Comparison of ENCODE assay signal across 21 cellular contexts in the genomic region with DNA sequence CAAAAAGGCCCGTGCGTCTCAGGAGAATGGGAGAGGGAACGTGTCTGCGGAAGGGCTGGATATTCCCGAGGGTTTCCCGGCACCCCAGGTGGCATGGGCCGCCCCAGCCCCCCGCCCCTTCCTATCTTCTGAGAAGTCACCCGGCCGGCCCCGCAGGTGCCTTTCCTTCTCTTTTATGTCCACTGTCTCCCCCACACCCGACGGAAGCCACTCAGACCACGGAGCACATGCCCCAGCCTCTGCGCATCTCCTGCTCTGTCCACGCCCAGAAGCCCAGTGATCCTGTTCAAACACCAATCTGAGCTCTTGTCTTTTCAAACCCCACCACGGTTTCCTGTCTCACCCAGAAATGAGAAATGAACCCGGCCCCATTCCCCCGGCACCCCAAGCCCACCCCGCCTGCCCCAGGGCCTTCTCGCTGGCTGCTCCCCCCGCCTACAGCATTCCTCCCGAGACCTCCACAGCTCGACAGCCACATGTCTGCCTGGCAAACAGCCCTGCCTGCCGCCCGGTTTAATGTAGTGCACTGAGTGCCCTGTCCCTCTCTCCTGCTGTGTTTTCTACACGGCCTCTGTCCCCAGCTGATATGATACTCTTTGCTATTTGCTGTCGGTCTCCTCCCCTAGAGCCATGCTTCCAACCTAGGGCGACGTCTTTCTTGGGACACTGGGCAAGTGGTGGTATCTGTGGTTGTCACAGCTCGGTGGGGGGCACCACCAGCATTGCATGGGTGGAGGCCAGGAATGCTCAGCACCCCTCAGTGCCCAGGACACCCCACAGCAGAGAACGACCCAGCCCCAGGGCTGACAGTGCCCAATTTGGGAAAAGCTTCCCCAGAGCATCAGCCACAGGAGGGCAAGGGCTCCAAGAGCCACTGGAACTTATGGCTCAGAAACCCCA.
"Had no signal": no experiment of that assay in that cellular context is flagged by ENCODE, and none has a peak within 500 bp of the region (broad histone marks: within the 10 kb centered on the region; RNA-seq: fewer than 3 reads in every experiment).

No MANE protein-coding gene starts in this region.

- H3K27ac Mint-ChIP-seq: activated CD4-positive, alpha-beta memory T cell treated with anti-CD3 and anti-CD28 coated beads, Interleukin-2, amount 10 ng/mL, durations not matched to agents 7 days and 5 days; activated CD4-positive, alpha-beta T cell treated with anti-CD3 and anti-CD28 coated beads, Interleukin-2, amount 10 ng/mL, durations not matched to agents 24 days and 14 days; activated naive CD4-positive, alpha-beta T cell treated with anti-CD3 and anti-CD28 coated beads, Interleukin-2, amount 10 ng/mL, durations not matched to agents 7 days and 5 days; activated naive CD8-positive, alpha-beta T cell treated with anti-CD3 and anti-CD28 coated beads, Interleukin-2, amount 10 ng/mL, durations not matched to agents 7 days and 5 days; activated T-cell treated with anti-CD3 and anti-CD28 coated beads, Interleukin-2, amount 50 U/mL, for 24 hours had no signal

- H3K4me2 ChIP-seq: hepatocyte had no signal

- DNase-seq: activated CD4-positive, alpha-beta memory T cell treated with anti-CD3 and anti-CD28 coated beads, Interleukin-2, amount 10 ng/mL, durations not matched to agents 7 days and 5 days; activated CD4-positive, alpha-beta T cell treated with anti-CD3 and anti-CD28 coated beads, Interleukin-2, amount 10 ng/mL, durations not matched to agents 24 days and 14 days; activated CD4-positive, CD25-positive, alpha-beta regulatory T cell treated with anti-CD3 and anti-CD28 coated beads, Interleukin-2, amount 50 U/mL, for 72 hours; activated CD8-positive, alpha-beta memory T cell treated with anti-CD3 and anti-CD28 coated beads, Interleukin-2, amount 50 U/mL, for 48 hours; activated gamma-delta T cell; activated naive CD4-positive, alpha-beta T cell treated with anti-CD3 and anti-CD28 coated beads, Interleukin-2, amount 10 ng/mL, durations not matched to agents 7 days and 5 days; activated naive CD8-positive, alpha-beta T cell treated with anti-CD3 and anti-CD28 coated beads, Interleukin-2, amount 10 ng/mL, durations not matched to agents 7 days and 5 days; activated T-cell treated with anti-CD3 and anti-CD28 coated beads, Interleukin-2, amount 50 U/mL, for 24 hours; caudate nucleus; islet precursor cell; mammary epithelial cell; stimulated activated CD4-positive, alpha-beta T cell treated with anti-CD3 and anti-CD28 coated beads, Interleukin-12 subunit alpha, Interleukin-12 subunit beta, amount 100 ng/mL, for 4 hours; stimulated activated CD4-positive, alpha-beta T cell treated with anti-CD3 and anti-CD28 coated beads, Interleukin-4, amount 100 ng/mL, for 1 hour; stimulated activated naive CD8-positive, alpha-beta T cell treated with anti-CD3 and anti-CD28 coated beads, Interleukin-15, Interleukin-2, amounts not matched to agents 100 U/mL and 50 U/mL, for 24 hours; T-helper 2 cell; testis; transverse colon had no signal

- H3K79me2 ChIP-seq: hepatocyte had no signal

- H3K9me3 Mint-ChIP-seq: activated CD4-positive, alpha-beta memory T cell treated with anti-CD3 and anti-CD28 coated beads, Interleukin-2, amount 10 ng/mL, durations not matched to agents 7 days and 5 days; activated CD4-positive, alpha-beta T cell treated with anti-CD3 and anti-CD28 coated beads, Interleukin-2, amount 10 ng/mL, durations not matched to agents 24 days and 14 days; activated naive CD4-positive, alpha-beta T cell treated with anti-CD3 and anti-CD28 coated beads, Interleukin-2, amount 10 ng/mL, durations not matched to agents 7 days and 5 days; activated naive CD8-positive, alpha-beta T cell treated with anti-CD3 and anti-CD28 coated beads, Interleukin-2, amount 10 ng/mL, durations not matched to agents 7 days and 5 days; activated T-cell treated with anti-CD3 and anti-CD28 coated beads, Interleukin-2, amount 50 U/mL, for 24 hours had no signal

- H3K4me1 ChIP-seq: ascending aorta, gastroesophageal sphincter, testis, transverse colon had no signal

- H3K4me3 Mint-ChIP-seq: activated CD4-positive, alpha-beta memory T cell treated with anti-CD3 and anti-CD28 coated beads, Interleukin-2, amount 10 ng/mL, durations not matched to agents 7 days and 5 days; activated CD4-positive, alpha-beta T cell treated with anti-CD3 and anti-CD28 coated beads, Interleukin-2, amount 10 ng/mL, durations not matched to agents 24 days and 14 days; activated naive CD4-positive, alpha-beta T cell treated with anti-CD3 and anti-CD28 coated beads, Interleukin-2, amount 10 ng/mL, durations not matched to agents 7 days and 5 days; activated naive CD8-positive, alpha-beta T cell treated with anti-CD3 and anti-CD28 coated beads, Interleukin-2, amount 10 ng/mL, durations not matched to agents 7 days and 5 days; activated T-cell treated with anti-CD3 and anti-CD28 coated beads, Interleukin-2, amount 50 U/mL, for 24 hours had no signal

- H3K27me3 Mint-ChIP-seq: activated CD4-positive, alpha-beta memory T cell treated with anti-CD3 and anti-CD28 coated beads, Interleukin-2, amount 10 ng/mL, durations not matched to agents 7 days and 5 days; activated CD4-positive, alpha-beta T cell treated with anti-CD3 and anti-CD28 coated beads, Interleukin-2, amount 10 ng/mL, durations not matched to agents 24 days and 14 days; activated naive CD8-positive, alpha-beta T cell treated with anti-CD3 and anti-CD28 coated beads, Interleukin-2, amount 10 ng/mL, durations not matched to agents 7 days and 5 days had no signal

- H3K36me3 ChIP-seq: ascending aorta, gastroesophageal sphincter, transverse colon had no signal

- H3K27me3 ChIP-seq: ascending aorta, hepatocyte, testis had no signal

- H3K4me3 ChIP-seq: ascending aorta, gastroesophageal sphincter, hepatocyte, skin epidermis, testis, transverse colon had no signal

- H3K9me3 ChIP-seq: ascending aorta, gastroesophageal sphincter, testis, transverse colon had no signal

- H2AFZ ChIP-seq: hepatocyte had no signal

- H3K27ac ChIP-seq: ascending aorta, gastroesophageal sphincter, hepatocyte, skin epidermis, testis, transverse colon had no signal

- H3K36me3 Mint-ChIP-seq: activated naive CD4-positive, alpha-beta T cell treated with anti-CD3 and anti-CD28 coated beads, Interleukin-2, amount 10 ng/mL, durations not matched to agents 7 days and 5 days; activated naive CD8-positive, alpha-beta T cell treated with anti-CD3 and anti-CD28 coated beads, Interleukin-2, amount 10 ng/mL, durations not matched to agents 7 days and 5 days had no signal
